ENCODE assay signal across 8 cellular contexts in the genomic region with DNA sequence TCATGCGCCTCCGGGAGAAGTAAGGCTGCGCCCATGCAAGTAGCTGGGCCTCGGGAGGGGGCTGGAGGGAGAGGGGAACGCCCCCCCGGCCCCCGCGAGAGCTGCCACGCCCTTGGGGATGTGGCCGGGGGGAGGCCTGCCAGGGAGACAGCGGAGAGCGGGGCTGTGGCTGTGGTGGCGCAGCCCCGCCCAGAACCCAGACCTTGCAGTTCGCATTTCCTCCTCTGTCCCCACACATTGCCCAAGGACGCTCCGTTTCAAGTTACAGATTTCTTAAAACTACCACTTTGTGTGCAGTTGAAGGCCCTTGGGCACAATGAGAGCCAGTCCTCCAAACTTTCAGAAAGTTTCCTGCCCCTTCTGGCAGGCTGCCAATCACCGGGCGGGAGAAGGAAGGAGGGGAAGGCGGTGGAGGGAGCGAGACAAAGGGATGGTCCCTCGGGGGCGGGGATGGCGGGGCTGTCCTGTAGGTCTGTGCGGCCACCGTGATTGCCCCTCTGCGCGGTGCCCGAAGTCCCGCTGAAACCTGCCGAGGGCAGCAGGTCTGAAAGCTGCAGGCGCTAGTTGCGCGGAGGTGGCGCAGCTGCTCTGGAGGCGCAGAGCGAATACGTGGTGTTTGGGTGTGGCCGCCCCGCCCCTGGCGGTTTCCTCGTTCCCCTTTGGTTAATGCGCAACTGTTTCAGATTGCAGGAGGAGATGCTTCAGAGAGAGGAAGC. TPM values are rescaled to one million over a fixed set of nuclear protein-coding genes. Genes with fewer than 3 reads are reported as not detected.
DNase-seq lines count a peak whose midpoint lies in the region; ATAC-seq and TF ChIP-seq lines count a peak whose summit lies in the region.

No MANE protein-coding gene starts in this region.

- peak overlapping the region; percentile 64 for H3K4me3 ChIP-seq in GM08714 (ENCODE audit: low read length)
- H3K4me3 ChIP-seq in GM23338, result peak overlapping the region; percentile 96
- H3K4me3 ChIP-seq in skeletal muscle tissue (ENCODE audit: low read length in 3 of 3), result peak overlapping the region; percentile 83 to 90 (median 90)

- CTCF ChIA-PET in T-cell (lab: Charles Lee), result interaction anchor here (0.6 to 2.0 kb wide), 14 partner anchors 18 to 1860 kb away, joined by 3 to 26 read pairs (median 4); a partner anchor contains a TSS

- no peaks in the 10 kb centered on the region for H3K79me2 ChIP-seq in GM23338 (replicated peaks; ENCODE audit: insufficient read depth)

- peaks cover 12% of the 10 kb centered on the region; the same call in 1 of the 2 replicates for H3F3A ChIP-seq in GM23338 (replicated peaks; ENCODE audit: low read depth)

- TF ChIP-seq CTCF in GM23338 (conservative IDR thresholded peaks at IDR 0.05; ENCODE audit: low read depth in 2 of 2), result no peak

- H3K4me3 Mint-ChIP-seq in GM23338 (peak overlapping the region; percentile 87), T-cell (peak overlapping the region; percentile 90 to 99 (median 95))

- H3K9me3 ChIP-seq in skeletal muscle tissue (ENCODE audit: control insufficient read depth in 3 of 3, low read length in 3 of 3), result no peaks in the 10 kb centered on the region

- POLR2A ChIA-PET in T-cell (lab: Charles Lee), result interaction anchor here (0.7 to 3.8 kb wide), 15 partner anchors 8 to 413 kb away, joined by 3 to 44 read pairs (median 5); a partner anchor contains a TSS

- H3K4me1 Mint-ChIP-seq in GM23338 (peaks cover 20% of the 10 kb centered on the region), T-cell (peaks cover 50 to 70% (median 64%) of the 10 kb centered on the region in 3 donors)

- ATAC-seq in GM23338, result peak; percentile 60
- ATAC-seq in T-cell (replicated peaks in 1 of 4), result peak; percentile 61 to 68 (median 64)

- H3K27me3 ChIP-seq in GM23338 (ENCODE audit: insufficient read depth), result peaks cover 42% of the 10 kb centered on the region
- H3K27me3 ChIP-seq in skeletal muscle tissue (ENCODE audit: control insufficient read depth in 3 of 3, insufficient read depth in 3 of 3, low read length in 3 of 3), result peaks cover 5 to 52% (median 43%) of the 10 kb centered on the region in 3 donors

- no peaks in the 10 kb centered on the region for H4K20me1 ChIP-seq in GM23338 (replicated peaks; ENCODE audit: insufficient read depth)

- H3K36me3 ChIP-seq in GM23338 (ENCODE audit: insufficient read depth) (peaks cover 11% of the 10 kb centered on the region; the same call in 1 of the 2 replicates), skeletal muscle tissue (ENCODE audit: control insufficient read depth in 3 of 3, insufficient read depth in 3 of 3, low read length in 3 of 3) (peaks cover 6 to 19% (median 17%) of the 10 kb centered on the region in 3 donors)

- peak overlapping the region; percentile 77 to 91 (median 86) for H3K9ac ChIP-seq in skeletal muscle tissue (ENCODE audit: low read depth in 1 of 3, low read length in 3 of 3)

- H3K27me3 Mint-ChIP-seq in GM23338 (ENCODE audit: insufficient read depth, low read depth, poor library complexity) (peaks cover 40% of the 10 kb centered on the region), T-cell (no peaks in the 10 kb centered on the region)

- DNase-seq in GM23338 (ENCODE audit: low spot score) (peak; percentile 93), Kasumi-1 (lab: John Stamatoyannopoulos, UW) (peak; percentile 90 to 97), T-cell (peak; percentile 86 to 95 (median 91)), amniotic epithelial cell (ENCODE audit: low read depth) (peak; percentile 78), iPS DF 19.7 (ENCODE audit: low read depth, low spot score) (peak; percentile 76), NCI-H1694 treated with DMSO at 0.1 percent for 48 hours (lab: John Stamatoyannopoulos, UW) (no peak)

- peak overlapping the region; percentile 93 for H3K4me2 ChIP-seq in GM23338

- H2AFZ ChIP-seq in GM23338, result peak overlapping the region; percentile 100

- H3K4me1 ChIP-seq in GM23338 (ENCODE audit: insufficient read depth), result peaks cover 20% of the 10 kb centered on the region
- peaks cover 31 to 35% (median 33%) of the 10 kb centered on the region in 3 donors for H3K4me1 ChIP-seq in skeletal muscle tissue (ENCODE audit: control insufficient read depth in 3 of 3, insufficient read depth in 3 of 3, low read length in 3 of 3)

- H3K36me3 Mint-ChIP-seq in GM23338 (ENCODE audit: low read depth), result peaks cover 14% of the 10 kb centered on the region
- H3K36me3 Mint-ChIP-seq in T-cell, result peaks cover 39% of the 10 kb centered on the region

- H3K9me3 Mint-ChIP-seq in GM23338 (peaks cover 2% of the 10 kb centered on the region; the same call in 1 of the 3 replicates), T-cell (no peaks in the 10 kb centered on the region)

- H3K9me2 ChIP-seq in GM23338 (ENCODE audit: insufficient read depth), result no peaks in the 10 kb centered on the region

- H3K27ac Mint-ChIP-seq in GM23338 (no peak overlapping the region), T-cell (peak overlapping the region; percentile 96 to 100)

- H3K27ac ChIP-seq in GM23338 (ENCODE audit: low read depth) (0 out of 2 replicates have a peak overlapping the region, but pooled peaks have one; percentile 62), skeletal muscle tissue (ENCODE audit: low read depth, low read length) (peak overlapping the region; percentile 87)

TF ChIP-seq in GM23338, 12 proteins besides CTCF, POLR2A, EP300 and RAD21:
- TF ChIP-seq, protein P1, sequence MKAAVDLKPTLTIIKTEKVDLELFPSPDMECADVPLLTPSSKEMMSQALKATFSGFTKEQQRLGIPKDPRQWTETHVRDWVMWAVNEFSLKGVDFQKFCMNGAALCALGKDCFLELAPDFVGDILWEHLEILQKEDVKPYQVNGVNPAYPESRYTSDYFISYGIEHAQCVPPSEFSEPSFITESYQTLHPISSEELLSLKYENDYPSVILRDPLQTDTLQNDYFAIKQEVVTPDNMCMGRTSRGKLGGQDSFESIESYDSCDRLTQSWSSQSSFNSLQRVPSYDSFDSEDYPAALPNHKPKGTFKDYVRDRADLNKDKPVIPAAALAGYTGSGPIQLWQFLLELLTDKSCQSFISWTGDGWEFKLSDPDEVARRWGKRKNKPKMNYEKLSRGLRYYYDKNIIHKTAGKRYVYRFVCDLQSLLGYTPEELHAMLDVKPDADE (IDR thresholded peaks at IDR 0.05), result no peak
- TF ChIP-seq CREB1 (CRISPR knock-in tag; IDR thresholded peaks at IDR 0.05; ENCODE audit: low read depth), result peak; percentile 88
- peak; percentile 53 for TF ChIP-seq POLR2AphosphoS5 (IDR thresholded peaks at IDR 0.05; ENCODE audit: low read depth)

RNA-seq across cellular contexts. Expression of a gene that starts 2.1 kb away (rescaled TPM):
- 214 and 228 TPM in 2 replicates for total RNA-seq in GM23338 (2014; rRNA removed; shearing (Covaris generic))
- 131 and 137 TPM in 2 replicates for polyA plus RNA-seq in GM23338 (2016; fragmentation: Nextera tagmentation; extraction: Ambion mirVana)
- 1,000 to 10,000 TPM in 4 of 5 donors, 100 to 1,000 TPM in 1; 704 to 1,632 (median 1,212) TPM for total RNA-seq in T-cell
- 1,688 TPM for total RNA-seq in skeletal muscle tissue

RNA-seq across cellular contexts. Expression of a gene that starts 28.7 kb away (rescaled TPM):
- 30.8 and 37.7 TPM in 2 replicates for total RNA-seq in GM23338 (2014; rRNA removed; shearing (Covaris generic))
- 12.0 and 16.0 TPM in 2 replicates for polyA plus RNA-seq in GM23338 (2016; fragmentation: Nextera tagmentation; extraction: Ambion mirVana)
- total RNA-seq in T-cell (10 to 100 TPM; 14.1 to 22.6 (median 20.5) TPM), skeletal muscle tissue (16.2 TPM)
